In genomic region chr15:29196306-29196705, GRCh38 we compare ENCODE assay signal across 19 cellular contexts.
"Had no signal": no experiment of that assay in that cellular context is flagged by ENCODE, and none has a peak within 500 bp of the region (broad histone marks: within the 10 kb centered on the region; RNA-seq: fewer than 3 reads in every experiment).

No MANE protein-coding gene starts in this region.

- H3K4me3 ChIP-seq: breast epithelium, colonic mucosa, gastrocnemius medialis, left ventricle myocardium inferior, right atrium auricular region, tibial nerve had no signal

- H3K4me1 ChIP-seq: breast epithelium, colonic mucosa, gastrocnemius medialis, left ventricle myocardium inferior, right atrium auricular region, tibial nerve had no signal

- H3K27ac ChIP-seq: breast epithelium, colonic mucosa, epithelial cell of prostate, gastrocnemius medialis, left ventricle myocardium inferior, neutrophil, right atrium auricular region, tibial nerve had no signal

- ATAC-seq: activated T-cell treated with anti-CD3 and anti-CD28 coated beads, Interleukin-2, amount 50 U/mL, for 72 hours; gastrocnemius medialis; stimulated activated memory B cell treated with anti-CD40 and anti-IgM and Interleukin-4, amounts not matched to agents 10 μg/mL and 1 μg/mL and 100 μg/mL, for 72 hours had no signal

- H3K4me1 Mint-ChIP-seq: activated naive CD8-positive, alpha-beta T cell treated with anti-CD3 and anti-CD28 coated beads, Interleukin-2, amount 10 ng/mL, durations not matched to agents 7 days and 5 days; memory B cell; stimulated activated memory B cell treated with anti-CD40 and anti-IgM and Interleukin-4, amounts not matched to agents 10 μg/mL and 1 μg/mL and 100 μg/mL, for 72 hours had no signal

- H3K9me3 ChIP-seq: breast epithelium, colonic mucosa, gastrocnemius medialis, left ventricle myocardium inferior, neutrophil, right atrium auricular region, tibial nerve had no signal

- DNase-seq: activated CD4-positive, alpha-beta memory T cell treated with anti-CD3 and anti-CD28 coated beads for 36 hours; activated CD8-positive, alpha-beta memory T cell treated with anti-CD3 and anti-CD28 coated beads, Interleukin-2, amount 50 U/mL, for 4 hours; activated gamma-delta T cell treated with Interleukin-2 at 50 U/mL for 16 hours; activated naive CD8-positive, alpha-beta T cell treated with anti-CD3 and anti-CD28 coated beads, Interleukin-2, amount 10 ng/mL, durations not matched to agents 7 days and 5 days; activated T-cell treated with anti-CD3 and anti-CD28 coated beads, Interleukin-2, amount 50 U/mL, for 72 hours; anterior cingulate cortex; colonic mucosa; gastrocnemius medialis; left ventricle myocardium inferior; posterior cingulate gyrus; small intestine; T-helper 9 cell had no signal

- H3K4me3 Mint-ChIP-seq: activated CD4-positive, alpha-beta memory T cell treated with anti-CD3 and anti-CD28 coated beads for 36 hours; activated naive CD8-positive, alpha-beta T cell treated with anti-CD3 and anti-CD28 coated beads, Interleukin-2, amount 10 ng/mL, durations not matched to agents 7 days and 5 days; activated T-cell treated with anti-CD3 and anti-CD28 coated beads, Interleukin-2, amount 50 U/mL, for 72 hours; memory B cell; stimulated activated memory B cell treated with anti-CD40 and anti-IgM and Interleukin-4, amounts not matched to agents 10 μg/mL and 1 μg/mL and 100 μg/mL, for 72 hours had no signal

- H3K27me3 ChIP-seq: breast epithelium, colonic mucosa, gastrocnemius medialis, neutrophil, right atrium auricular region, tibial nerve had no signal

- H3K9me3 Mint-ChIP-seq: activated CD4-positive, alpha-beta memory T cell treated with anti-CD3 and anti-CD28 coated beads for 36 hours; activated naive CD8-positive, alpha-beta T cell treated with anti-CD3 and anti-CD28 coated beads, Interleukin-2, amount 10 ng/mL, durations not matched to agents 7 days and 5 days; activated T-cell treated with anti-CD3 and anti-CD28 coated beads, Interleukin-2, amount 50 U/mL, for 72 hours; memory B cell; stimulated activated memory B cell treated with anti-CD40 and anti-IgM and Interleukin-4, amounts not matched to agents 10 μg/mL and 1 μg/mL and 100 μg/mL, for 72 hours had no signal

- H3K36me3 Mint-ChIP-seq: activated CD4-positive, alpha-beta memory T cell treated with anti-CD3 and anti-CD28 coated beads for 36 hours; activated naive CD8-positive, alpha-beta T cell treated with anti-CD3 and anti-CD28 coated beads, Interleukin-2, amount 10 ng/mL, durations not matched to agents 7 days and 5 days; memory B cell; stimulated activated memory B cell treated with anti-CD40 and anti-IgM and Interleukin-4, amounts not matched to agents 10 μg/mL and 1 μg/mL and 100 μg/mL, for 72 hours had no signal

- H3K36me3 ChIP-seq: breast epithelium, colonic mucosa, gastrocnemius medialis, left ventricle myocardium inferior, neutrophil, right atrium auricular region, tibial nerve had no signal

- H3K27ac Mint-ChIP-seq: activated CD4-positive, alpha-beta memory T cell treated with anti-CD3 and anti-CD28 coated beads for 36 hours; activated naive CD8-positive, alpha-beta T cell treated with anti-CD3 and anti-CD28 coated beads, Interleukin-2, amount 10 ng/mL, durations not matched to agents 7 days and 5 days; activated T-cell treated with anti-CD3 and anti-CD28 coated beads, Interleukin-2, amount 50 U/mL, for 72 hours; memory B cell; stimulated activated memory B cell treated with anti-CD40 and anti-IgM and Interleukin-4, amounts not matched to agents 10 μg/mL and 1 μg/mL and 100 μg/mL, for 72 hours had no signal
